Comparison of ENCODE assay signal across 11 cellular contexts in the genomic region with DNA sequence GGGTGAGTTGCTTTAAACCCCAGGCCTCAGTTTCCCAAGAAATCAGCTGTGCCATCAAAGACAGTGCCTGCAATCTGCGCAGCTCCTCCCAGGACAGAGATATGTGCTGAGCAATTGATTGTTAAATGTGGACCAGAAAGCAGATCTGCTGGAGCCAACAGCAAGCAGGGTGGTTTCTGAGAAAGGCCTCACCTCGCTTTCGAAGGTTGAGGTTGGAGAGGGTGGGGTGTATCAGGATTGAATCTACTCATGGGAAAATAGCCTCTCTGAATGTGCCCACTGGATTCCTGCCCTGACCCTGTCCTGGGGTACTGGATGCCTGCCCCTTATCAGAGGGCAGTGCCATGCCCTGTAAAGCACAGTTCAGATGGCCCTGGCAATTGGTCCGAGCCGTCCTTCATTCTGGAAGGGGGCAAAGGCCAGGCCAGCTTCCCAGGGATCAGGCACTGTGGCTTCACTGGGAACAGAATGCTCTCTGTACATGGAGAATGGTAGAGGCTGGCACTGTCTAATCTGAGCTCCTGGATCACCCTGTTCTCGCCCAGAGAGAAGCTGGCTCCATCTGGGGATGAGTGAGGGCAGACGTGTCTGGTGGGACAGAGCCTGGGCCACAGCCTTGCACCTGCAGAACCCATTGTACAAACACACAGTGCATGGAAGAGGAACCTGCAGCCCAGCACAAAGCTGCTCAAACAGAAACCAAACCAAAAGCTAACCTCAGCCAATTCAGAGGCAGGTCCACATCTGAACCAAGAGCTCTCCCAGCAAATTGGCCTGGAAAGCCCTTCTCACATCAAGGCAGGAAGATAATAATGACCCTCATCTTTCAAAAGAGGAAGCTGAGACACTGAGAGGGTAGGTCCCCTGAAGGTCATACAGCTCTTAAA. TPM values are rescaled to one million over a fixed set of nuclear protein-coding genes. Genes with fewer than 3 reads are reported as not detected.
DNase-seq lines count a peak whose midpoint lies in the region; ATAC-seq and TF ChIP-seq lines count a peak whose summit lies in the region.
"Had no signal": no experiment of that assay in that cellular context is flagged by ENCODE, and none has a peak within 500 bp of the region (broad histone marks: within the 10 kb centered on the region; RNA-seq: fewer than 3 reads in every experiment).

No MANE protein-coding gene starts in this region.

- H3K27me3 ChIP-seq in Peyer's patch (no peaks in the 10 kb centered on the region), heart left ventricle (no peaks in the 10 kb centered on the region), MG63 (no peaks in the 10 kb centered on the region; the same call in 1 of the 2 replicates)

- H3K4me3 Mint-ChIP-seq in neural crest cell, result no peak overlapping the region

- 62 to 92% (median 79%) methylated on average over 4 to 7 of the region's 7 CpGs for WGBS in heart left ventricle, 4 donors

- H3K36me3 Mint-ChIP-seq in neural crest cell (ENCODE audit: low read depth), result peaks cover 10% of the 10 kb centered on the region

- peak overlapping the region; percentile 27 for H3K27ac ChIP-seq in 22Rv1
- H3K27ac ChIP-seq in Peyer's patch, result peak overlapping the region in 3 of 4 donors; percentile 32 to 77 (median 76)
- peak overlapping the region in 7 of 12 donors; percentile 9 to 67 (median 50) for H3K27ac ChIP-seq in heart left ventricle

- intact Hi-C loops in heart left ventricle (cut with DNase I), result no loop called here

- peaks cover 1% of the 10 kb centered on the region for H3K9me3 Mint-ChIP-seq in neural crest cell

- H3K27ac Mint-ChIP-seq in neural crest cell (ENCODE audit: unreplicated experiment), result peak overlapping the region; percentile 85

- ATAC-seq in heart left ventricle, result peak; percentile 64 to 87 (median 66)
- no peak for ATAC-seq in HG03159 (IDR thresholded peaks at IDR 0.05; ENCODE audit: unreplicated experiment)

- H3K4me1 ChIP-seq in Peyer's patch (peaks cover 0 to 20% (median 1%) of the 10 kb centered on the region in 4 donors), heart left ventricle (peaks cover 0 to 15% (median 7%) of the 10 kb centered on the region in 12 donors)

- H3K36me3 ChIP-seq in Peyer's patch (peaks cover 0 to 28% (median 0%) of the 10 kb centered on the region in 3 donors), heart left ventricle (peaks cover 0 to 23% (median 4%) of the 10 kb centered on the region in 9 donors), MG63 (no peaks in the 10 kb centered on the region)

- no peaks in the 10 kb centered on the region for H3K9me3 ChIP-seq in Peyer's patch
- H3K9me3 ChIP-seq in heart left ventricle, result peaks cover 0 to 4% (median 0%) of the 10 kb centered on the region in 12 donors
- no peaks in the 10 kb centered on the region for H3K9me3 ChIP-seq in MG63

- H3K4me3 ChIP-seq in Peyer's patch (no peak overlapping the region), heart left ventricle (no peak overlapping the region), MG63 (no peak overlapping the region)

- peaks cover 4% of the 10 kb centered on the region for H3K4me1 Mint-ChIP-seq in neural crest cell

- TF ChIP-seq CTCF in 22Rv1 (IDR thresholded peaks at IDR 0.05), result no peak
- TF ChIP-seq CTCF in Peyer's patch (IDR thresholded peaks at IDR 0.05), result no peak
- TF ChIP-seq CTCF in heart left ventricle (IDR thresholded peaks at IDR 0.05), result no peak
- TF ChIP-seq CTCF in neural crest cell (conservative IDR thresholded peaks at IDR 0.05), result no peak

- peak in 1 of 3 donors; percentile 66 for DNase-seq in Peyer's patch
- no peak for DNase-seq in heart left ventricle
- DNase-seq in neural crest cell (ENCODE audit: low read depth, low spot score), result no peak
- no peak for DNase-seq in cerebellar cortex (ENCODE audit: low spot score)
- no peak for DNase-seq in MG63
- DNase-seq in DMS79 (lab: John Stamatoyannopoulos, UW), result no peak
- DNase-seq: activated T-cell treated with anti-CD3 and anti-CD28 coated beads for 4 hours, NCI-H345, SIG-M5 had no signal

- TF ChIP-seq POLR2A in Peyer's patch (IDR thresholded peaks at IDR 0.05) (no peak), heart left ventricle (IDR thresholded peaks at IDR 0.05) (no peak)

- H3K27me3 Mint-ChIP-seq in neural crest cell (ENCODE audit: low read depth), result no peaks in the 10 kb centered on the region

RNA-seq across cellular contexts. Expression of a gene that starts 15.2 kb away (rescaled TPM):
- total RNA-seq in Peyer's patch, result 100 to 1,000 TPM in 1 of 4 donors, 10 to 100 TPM in 2, 1 to 10 TPM in 1; 5.0 to 101 (median 36.8) TPM
- total RNA-seq in heart left ventricle, result 10 to 100 TPM; 19.8 to 44.5 (median 30.8) TPM
- polyA plus RNA-seq in heart left ventricle, result 10 to 100 TPM; 12.6 to 22.2 TPM
- 193 and 208 TPM in 2 replicates for total RNA-seq in neural crest cell
- 23.9 and 32.4 TPM in 2 replicates for total RNA-seq in MG63 (2014; rRNA removed; shearing (Covaris generic); ENCODE audit: low replicate concordance)

RNA-seq across cellular contexts. Expression of a gene that starts 20.0 kb away (rescaled TPM):
- total RNA-seq in Peyer's patch (100 to 1,000 TPM; 183 to 349 (median 294) TPM), heart left ventricle (10 to 100 TPM; 11.4 to 41.9 (median 18.0) TPM), neural crest cell (42.9 and 45.1 TPM in 2 replicates)
- polyA plus RNA-seq in heart left ventricle, result 10 to 100 TPM; 19.4 to 23.4 TPM
- total RNA-seq in MG63 (2014; rRNA removed; shearing (Covaris generic); ENCODE audit: low replicate concordance), result 18.6 and 34.7 TPM in 2 replicates
